Comparison of ENCODE assay signal across 20 cellular contexts in the genomic region with DNA sequence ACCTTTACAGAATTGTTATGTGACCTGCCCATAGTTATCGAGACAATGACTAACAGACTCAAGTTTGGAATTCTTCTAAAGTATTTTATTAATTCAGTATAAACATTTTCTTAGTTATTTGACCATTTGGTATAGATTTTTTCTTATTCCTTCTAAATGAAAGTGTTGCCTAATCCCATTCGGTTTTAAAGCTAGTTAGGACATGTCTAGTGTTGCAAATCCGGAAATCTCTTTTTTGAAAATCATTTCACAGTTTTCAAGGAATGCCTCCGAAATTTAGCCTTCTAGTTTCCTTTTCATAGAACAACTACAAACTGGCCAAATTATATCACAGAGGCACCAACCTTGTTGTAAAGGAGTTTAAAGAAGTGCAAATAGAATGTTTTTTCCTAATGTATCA.
DNase-seq lines count a peak whose midpoint lies in the region; ATAC-seq, FAIRE-seq and TF ChIP-seq lines count a peak whose summit lies in the region.
"Had no signal": no experiment of that assay in that cellular context is flagged by ENCODE, and none has a peak within 500 bp of the region (broad histone marks: within the 10 kb centered on the region; RNA-seq: fewer than 3 reads in every experiment).

No MANE protein-coding gene starts in this region.

- peak overlapping the region; percentile 58 for H2AFZ ChIP-seq in mammary epithelial cell (ENCODE audit: low read depth, low read length)
- H2AFZ ChIP-seq: GM23338 had no signal

- H3K4me1 Mint-ChIP-seq in mesothelial cell of epicardium = peaks cover 42% of the 10 kb centered on the region
- H3K4me1 Mint-ChIP-seq: IgD-negative memory B cell had no signal

- H3K27ac Mint-ChIP-seq in mesothelial cell of epicardium = peak overlapping the region; percentile 39
- H3K27ac Mint-ChIP-seq: GM23338, IgD-negative memory B cell had no signal

- H3K36me3 ChIP-seq in mammary epithelial cell (ENCODE audit: insufficient read depth, low read length) (peaks cover 2% of the 10 kb centered on the region), H7 (replicated peaks; ENCODE audit: control insufficient read depth, insufficient read depth, low read length) (no peaks in the 10 kb centered on the region)
- H3K36me3 ChIP-seq: BE2C had no signal

- no peaks in the 10 kb centered on the region for H4K20me1 ChIP-seq in mammary epithelial cell (ENCODE audit: insufficient read depth, low read length)

- dilution Hi-C loops in mammary epithelial cell (cut with HindIII; ENCODE audit: low sequenced_read_pairs) = no loop called here

- H3K4me2 ChIP-seq in mammary epithelial cell (ENCODE audit: insufficient read depth, low read depth, low read length) = peak overlapping the region; percentile 90
- H3K4me2 ChIP-seq: A549, GM23338 had no signal

- H3K79me2 ChIP-seq in mammary epithelial cell (ENCODE audit: insufficient read depth, low read length) = no peaks in the 10 kb centered on the region

- no peak for DNase-seq in GM19239 (ENCODE audit: insufficient read length, low spot score)
- DNase-seq in mammary epithelial cell = peak; percentile 50
- peak; percentile 59 for DNase-seq in fibroblast of peridontal ligament (ENCODE audit: extremely low read depth)
- no peak for DNase-seq in mesothelial cell of epicardium (ENCODE audit: low spot score in 2 of 2, unreplicated experiment in 2 of 2)
- DNase-seq in H7 = no peak
- no peak for DNase-seq in OCI-M1 (lab: John Stamatoyannopoulos, UW)
- DNase-seq: BE2C, DMS79 treated with DMSO at 0.1 percent for 48 hours, HCEC 1CT, NCI-H1436, NCI-H187 treated with DMSO at 0.1 percent for 48 hours, NCI-H2107, NCI-H446 treated with DMSO at 0.1 percent for 48 hours, NCI-H526 treated with DMSO at 0.1 percent for 48 hours had no signal

- H3K9me3 Mint-ChIP-seq in mesothelial cell of epicardium = no peaks in the 10 kb centered on the region
- H3K9me3 Mint-ChIP-seq: GM23338, IgD-negative memory B cell had no signal

- FAIRE-seq in GM19239 (lab: Jason Lieb, UNC) = peak; percentile 56
- FAIRE-seq: A549, GM12878 had no signal

- H3K4me1 ChIP-seq in mammary epithelial cell (ENCODE audit: insufficient read depth, low read length) = peaks cover 9% of the 10 kb centered on the region
- H3K4me1 ChIP-seq: A549, BE2C had no signal

- TF ChIP-seq CTCF in mammary epithelial cell (conservative IDR thresholded peaks at IDR 0.05 in 1 of 2, IDR thresholded peaks at IDR 0.05 in 1 of 2; ENCODE audit: extremely low read depth in 1 of 2, insufficient read depth in 1 of 2, low read depth in 1 of 2, low read length in 2 of 2) (no peak), mesothelial cell of epicardium (IDR thresholded peaks at IDR 0.05; ENCODE audit: unreplicated experiment) (no peak)

- no peak for ATAC-seq in HG03108 (IDR thresholded peaks at IDR 0.05; ENCODE audit: unreplicated experiment)
- ATAC-seq in GM18861 (IDR thresholded peaks at IDR 0.05; ENCODE audit: unreplicated experiment) = no peak
- ATAC-seq: A549, GM12878, GM23338 had no signal

- no peaks in the 10 kb centered on the region for H3K9me3 ChIP-seq in mammary epithelial cell (replicated peaks; ENCODE audit: insufficient read depth, low read length)
- H3K9me3 ChIP-seq: A549, BE2C had no signal

- peak overlapping the region; percentile 64 for H3K27ac ChIP-seq in mammary epithelial cell (ENCODE audit: insufficient read depth, low read depth, low read length)
- H3K27ac ChIP-seq: A549 had no signal

- 19% methylated on average over 4 of the region's 4 CpGs for WGBS in mammary epithelial cell (ENCODE audit: low coverage, missing lambda C conversion rate)

- CTCF ChIA-PET in mammary epithelial cell (lab: Charles Lee; ENCODE audit: low non-redundant PET) = no interaction called here

- intact Hi-C loops in mammary epithelial cell (cut with micrococcal nuclease) = no loop called here

- H3K4me3 ChIP-seq in mammary epithelial cell (replicated peaks in 1 of 3; ENCODE audit: insufficient read depth in 1 of 3, low read depth in 2 of 3, low read length in 3 of 3) (peak overlapping the region; percentile 12 to 45 (median 36)), H7 (ENCODE audit: insufficient read depth, low read depth, low read length) (no peak overlapping the region)
- H3K4me3 ChIP-seq: A549, GM12878, GM23338 had no signal

- H3K36me3 Mint-ChIP-seq in mesothelial cell of epicardium = no peaks in the 10 kb centered on the region

- in situ Hi-C loops in mammary epithelial cell (cut with MboI; ENCODE audit: low sequenced_read_pairs in 2 of 2) = no loop called here

- no TSS peak for BruUV-seq in mammary epithelial cell (replicated peaks; lab: Mats Ljungman, UMichigan)

- H3K9ac ChIP-seq in mammary epithelial cell (ENCODE audit: insufficient read depth, low read length) = no peak overlapping the region

- H3K4me3 Mint-ChIP-seq in mesothelial cell of epicardium = no peak overlapping the region
- H3K4me3 Mint-ChIP-seq: GM23338, IgD-negative memory B cell had no signal

- no peaks in the 10 kb centered on the region for H3K27me3 ChIP-seq in mammary epithelial cell (ENCODE audit: insufficient read depth, low read length)
- H3K27me3 ChIP-seq in H7 (ENCODE audit: control insufficient read depth, insufficient read depth, low read length) = no peaks in the 10 kb centered on the region
- H3K27me3 ChIP-seq: BE2C had no signal

- H3K27me3 Mint-ChIP-seq in mesothelial cell of epicardium (ENCODE audit: low read depth) = no peaks in the 10 kb centered on the region
- H3K27me3 Mint-ChIP-seq: IgD-negative memory B cell had no signal

Comparison
In these comparisons a context has a peak if more than half of its experiments do, and no peak if none do; other contexts are left out.
1. DNase-seq: peak in mammary epithelial cell (single experiment) and fibroblast of peridontal ligament (single experiment); none in GM19239 (single experiment), mesothelial cell of epicardium (0 of 2), H7 (single experiment) and OCI-M1 (single experiment).